Comparison of ENCODE assay signal across 10 cellular contexts in genomic region chr10:23151071-23151470, GRCh38. TPM values are rescaled to one million over a fixed set of nuclear protein-coding genes. Genes with fewer than 3 reads are reported as not detected.
"Had no signal": no experiment of that assay in that cellular context is flagged by ENCODE, and none has a peak within 500 bp of the region (broad histone marks: within the 10 kb centered on the region; RNA-seq: fewer than 3 reads in every experiment).

No MANE protein-coding gene starts in this region.

- H3K27ac ChIP-seq: GM23248, HL-60 had no signal

- H3K4me1 ChIP-seq: HAP-1 had no signal

- ATAC-seq: HCT116, HepG2 had no signal

- H3K36me3 ChIP-seq: HAP-1 had no signal

- H3K9me3 ChIP-seq: HAP-1 had no signal

- DNase-seq: GM23248, GOT3, H7, HFFc6 had no signal

- H3K4me3 ChIP-seq: GM23248, HAP-1 had no signal

RNA-seq across cellular contexts. Expression of gene PTF1A, which starts 41.0 kb away (rescaled TPM):
- total RNA-seq: GM23248, H4, HepG2, HFFc6, HT1080 had no signal
